1 cellular context compared by ENCODE assay signal in genomic region chr3:5400959-5401358, GRCh38.
TF ChIP-seq lines count a peak whose summit lies in the region.

No MANE protein-coding gene starts in this region.

TF ChIP-seq in K562, 482 proteins besides CTCF, POLR2A, EP300 and RAD21 (continued from another document):
- TF ChIP-seq AFF4 (CRISPR knock-in tag; IDR thresholded peaks at IDR 0.05) (no peak), PML (IDR thresholded peaks at IDR 0.05; ENCODE audit: low read length) (no peak)
